ENCODE assay signal across 1 cellular context in the genomic region with DNA sequence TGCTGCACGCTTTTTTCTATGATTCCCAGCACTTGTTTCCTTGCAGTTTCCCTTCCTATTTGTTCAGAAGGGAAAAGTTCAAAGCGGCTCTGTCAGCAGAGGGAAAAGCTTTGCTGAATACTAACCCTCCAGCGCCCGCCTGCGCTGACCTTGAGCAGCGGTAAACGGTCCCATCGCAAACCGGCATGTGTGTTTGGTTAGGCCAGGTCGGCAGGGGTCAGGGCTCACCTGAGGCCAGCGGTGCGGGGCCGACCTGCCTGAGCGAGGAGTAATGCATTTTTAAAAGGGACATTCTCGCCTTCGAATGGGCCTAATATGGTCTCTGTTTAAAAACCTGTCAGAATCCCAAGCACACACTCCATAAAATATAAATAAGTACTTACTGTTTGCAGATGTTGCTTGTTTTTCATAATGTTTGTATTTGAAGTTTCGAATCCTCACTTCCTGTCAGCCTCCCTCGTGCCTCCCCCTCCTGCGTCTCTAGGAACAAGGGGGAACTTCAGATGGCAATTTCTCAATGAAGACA.
TF ChIP-seq lines count a peak whose summit lies in the region.

No MANE protein-coding gene starts in this region.

TF ChIP-seq in HepG2, 621 proteins besides CTCF, POLR2A, EP300 and RAD21 (continued from another document and continues in another):
- TF ChIP-seq ZFP37 (CRISPR knock-in tag; IDR thresholded peaks at IDR 0.05; ENCODE audit: borderline replicate concordance), result peak; percentile 89; the same call in 1 of the 2 replicates
- TF ChIP-seq NFKB2 (CRISPR knock-in tag; IDR thresholded peaks at IDR 0.05; ENCODE audit: borderline replicate concordance), result peak; percentile 96; the same call in 1 of the 2 replicates
- peak in 1 of 2 experiments; percentile 69; a peak in 2 of 4 replicates for TF ChIP-seq KLF16 (CRISPR knock-in tag; IDR thresholded peaks at IDR 0.05)
- TF ChIP-seq MED8 (CRISPR knock-in tag; IDR thresholded peaks at IDR 0.05; ENCODE audit: insufficient replicate concordance), result peak; percentile 99
- TF ChIP-seq ZNF883 (CRISPR knock-in tag; IDR thresholded peaks at IDR 0.05; ENCODE audit: not compliant biosample characterization), result no peak
- TF ChIP-seq HNF4A (CRISPR knock-in tag; IDR thresholded peaks at IDR 0.05), result peak; percentile 95
- TF ChIP-seq ZMAT3 (CRISPR knock-in tag; conservative IDR thresholded peaks at IDR 0.05), result peak; percentile 82
- TF ChIP-seq MAFF (IDR thresholded peaks at IDR 0.05; ENCODE audit: low read depth, low read length), result peak; percentile 66
- no peak for TF ChIP-seq ZNF17 (CRISPR knock-in tag; IDR thresholded peaks at IDR 0.05)
- peak; percentile 70; the same call in 1 of the 2 replicates for TF ChIP-seq LCORL (IDR thresholded peaks at IDR 0.05)
- TF ChIP-seq LCORL (CRISPR knock-in tag; IDR thresholded peaks at IDR 0.05), result peak; percentile 99
- TF ChIP-seq MIXL1 (CRISPR knock-in tag; IDR thresholded peaks at IDR 0.05), result peak; percentile 96
- peak; percentile 92 for TF ChIP-seq NFKBIZ (CRISPR knock-in tag; IDR thresholded peaks at IDR 0.05)
- TF ChIP-seq, protein P1, sequence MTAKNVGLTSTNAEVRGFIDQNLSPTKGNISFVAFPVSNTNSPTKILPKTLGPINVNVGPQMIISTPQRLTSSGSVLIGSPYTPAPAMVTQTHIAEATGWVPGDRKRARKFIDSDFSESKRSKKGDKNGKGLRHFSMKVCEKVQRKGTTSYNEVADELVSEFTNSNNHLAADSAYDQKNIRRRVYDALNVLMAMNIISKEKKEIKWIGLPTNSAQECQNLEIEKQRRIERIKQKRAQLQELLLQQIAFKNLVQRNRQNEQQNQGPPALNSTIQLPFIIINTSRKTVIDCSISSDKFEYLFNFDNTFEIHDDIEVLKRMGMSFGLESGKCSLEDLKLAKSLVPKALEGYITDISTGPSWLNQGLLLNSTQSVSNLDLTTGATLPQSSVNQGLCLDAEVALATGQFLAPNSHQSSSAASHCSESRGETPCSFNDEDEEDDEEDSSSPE (CRISPR knock-in tag; IDR thresholded peaks at IDR 0.05), result peak; percentile 69
- TF ChIP-seq, protein P2, sequence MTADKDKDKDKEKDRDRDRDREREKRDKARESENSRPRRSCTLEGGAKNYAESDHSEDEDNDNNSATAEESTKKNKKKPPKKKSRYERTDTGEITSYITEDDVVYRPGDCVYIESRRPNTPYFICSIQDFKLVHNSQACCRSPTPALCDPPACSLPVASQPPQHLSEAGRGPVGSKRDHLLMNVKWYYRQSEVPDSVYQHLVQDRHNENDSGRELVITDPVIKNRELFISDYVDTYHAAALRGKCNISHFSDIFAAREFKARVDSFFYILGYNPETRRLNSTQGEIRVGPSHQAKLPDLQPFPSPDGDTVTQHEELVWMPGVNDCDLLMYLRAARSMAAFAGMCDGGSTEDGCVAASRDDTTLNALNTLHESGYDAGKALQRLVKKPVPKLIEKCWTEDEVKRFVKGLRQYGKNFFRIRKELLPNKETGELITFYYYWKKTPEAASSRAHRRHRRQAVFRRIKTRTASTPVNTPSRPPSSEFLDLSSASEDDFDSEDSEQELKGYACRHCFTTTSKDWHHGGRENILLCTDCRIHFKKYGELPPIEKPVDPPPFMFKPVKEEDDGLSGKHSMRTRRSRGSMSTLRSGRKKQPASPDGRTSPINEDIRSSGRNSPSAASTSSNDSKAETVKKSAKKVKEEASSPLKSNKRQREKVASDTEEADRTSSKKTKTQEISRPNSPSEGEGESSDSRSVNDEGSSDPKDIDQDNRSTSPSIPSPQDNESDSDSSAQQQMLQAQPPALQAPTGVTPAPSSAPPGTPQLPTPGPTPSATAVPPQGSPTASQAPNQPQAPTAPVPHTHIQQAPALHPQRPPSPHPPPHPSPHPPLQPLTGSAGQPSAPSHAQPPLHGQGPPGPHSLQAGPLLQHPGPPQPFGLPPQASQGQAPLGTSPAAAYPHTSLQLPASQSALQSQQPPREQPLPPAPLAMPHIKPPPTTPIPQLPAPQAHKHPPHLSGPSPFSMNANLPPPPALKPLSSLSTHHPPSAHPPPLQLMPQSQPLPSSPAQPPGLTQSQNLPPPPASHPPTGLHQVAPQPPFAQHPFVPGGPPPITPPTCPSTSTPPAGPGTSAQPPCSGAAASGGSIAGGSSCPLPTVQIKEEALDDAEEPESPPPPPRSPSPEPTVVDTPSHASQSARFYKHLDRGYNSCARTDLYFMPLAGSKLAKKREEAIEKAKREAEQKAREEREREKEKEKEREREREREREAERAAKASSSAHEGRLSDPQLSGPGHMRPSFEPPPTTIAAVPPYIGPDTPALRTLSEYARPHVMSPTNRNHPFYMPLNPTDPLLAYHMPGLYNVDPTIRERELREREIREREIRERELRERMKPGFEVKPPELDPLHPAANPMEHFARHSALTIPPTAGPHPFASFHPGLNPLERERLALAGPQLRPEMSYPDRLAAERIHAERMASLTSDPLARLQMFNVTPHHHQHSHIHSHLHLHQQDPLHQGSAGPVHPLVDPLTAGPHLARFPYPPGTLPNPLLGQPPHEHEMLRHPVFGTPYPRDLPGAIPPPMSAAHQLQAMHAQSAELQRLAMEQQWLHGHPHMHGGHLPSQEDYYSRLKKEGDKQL (CRISPR knock-in tag; IDR thresholded peaks at IDR 0.05; ENCODE audit: low read depth), result peak; percentile 94
- TF ChIP-seq, protein P3, sequence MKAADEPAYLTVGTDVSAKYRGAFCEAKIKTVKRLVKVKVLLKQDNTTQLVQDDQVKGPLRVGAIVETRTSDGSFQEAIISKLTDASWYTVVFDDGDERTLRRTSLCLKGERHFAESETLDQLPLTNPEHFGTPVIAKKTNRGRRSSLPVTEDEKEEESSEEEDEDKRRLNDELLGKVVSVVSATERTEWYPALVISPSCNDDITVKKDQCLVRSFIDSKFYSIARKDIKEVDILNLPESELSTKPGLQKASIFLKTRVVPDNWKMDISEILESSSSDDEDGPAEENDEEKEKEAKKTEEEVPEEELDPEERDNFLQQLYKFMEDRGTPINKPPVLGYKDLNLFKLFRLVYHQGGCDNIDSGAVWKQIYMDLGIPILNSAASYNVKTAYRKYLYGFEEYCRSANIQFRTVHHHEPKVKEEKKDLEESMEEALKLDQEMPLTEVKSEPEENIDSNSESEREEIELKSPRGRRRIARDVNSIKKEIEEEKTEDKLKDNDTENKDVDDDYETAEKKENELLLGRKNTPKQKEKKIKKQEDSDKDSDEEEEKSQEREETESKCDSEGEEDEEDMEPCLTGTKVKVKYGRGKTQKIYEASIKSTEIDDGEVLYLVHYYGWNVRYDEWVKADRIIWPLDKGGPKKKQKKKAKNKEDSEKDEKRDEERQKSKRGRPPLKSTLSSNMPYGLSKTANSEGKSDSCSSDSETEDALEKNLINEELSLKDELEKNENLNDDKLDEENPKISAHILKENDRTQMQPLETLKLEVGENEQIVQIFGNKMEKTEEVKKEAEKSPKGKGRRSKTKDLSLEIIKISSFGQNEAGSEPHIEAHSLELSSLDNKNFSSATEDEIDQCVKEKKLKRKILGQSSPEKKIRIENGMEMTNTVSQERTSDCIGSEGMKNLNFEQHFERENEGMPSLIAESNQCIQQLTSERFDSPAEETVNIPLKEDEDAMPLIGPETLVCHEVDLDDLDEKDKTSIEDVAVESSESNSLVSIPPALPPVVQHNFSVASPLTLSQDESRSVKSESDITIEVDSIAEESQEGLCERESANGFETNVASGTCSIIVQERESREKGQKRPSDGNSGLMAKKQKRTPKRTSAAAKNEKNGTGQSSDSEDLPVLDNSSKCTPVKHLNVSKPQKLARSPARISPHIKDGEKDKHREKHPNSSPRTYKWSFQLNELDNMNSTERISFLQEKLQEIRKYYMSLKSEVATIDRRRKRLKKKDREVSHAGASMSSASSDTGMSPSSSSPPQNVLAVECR (CRISPR knock-in tag; IDR thresholded peaks at IDR 0.05; ENCODE audit: borderline replicate concordance), result peak; percentile 81; the same call in 1 of the 2 replicates
- no peak for TF ChIP-seq FIP1L1 (IDR thresholded peaks at IDR 0.05; ENCODE audit: borderline replicate concordance, insufficient read depth, low read depth, low read length)
- TF ChIP-seq, protein P4, sequence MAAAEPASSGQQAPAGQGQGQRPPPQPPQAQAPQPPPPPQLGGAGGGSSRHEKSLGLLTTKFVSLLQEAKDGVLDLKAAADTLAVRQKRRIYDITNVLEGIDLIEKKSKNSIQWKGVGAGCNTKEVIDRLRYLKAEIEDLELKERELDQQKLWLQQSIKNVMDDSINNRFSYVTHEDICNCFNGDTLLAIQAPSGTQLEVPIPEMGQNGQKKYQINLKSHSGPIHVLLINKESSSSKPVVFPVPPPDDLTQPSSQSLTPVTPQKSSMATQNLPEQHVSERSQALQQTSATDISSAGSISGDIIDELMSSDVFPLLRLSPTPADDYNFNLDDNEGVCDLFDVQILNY (CRISPR knock-in tag; conservative IDR thresholded peaks at IDR 0.05), result no peak
- peak; percentile 79 for TF ChIP-seq SIX1 (CRISPR knock-in tag; IDR thresholded peaks at IDR 0.05; ENCODE audit: borderline replicate concordance)
- no peak for TF ChIP-seq ZNF678 (CRISPR knock-in tag; IDR thresholded peaks at IDR 0.05)
- TF ChIP-seq ZNF232 (CRISPR knock-in tag; IDR thresholded peaks at IDR 0.05; ENCODE audit: borderline replicate concordance), result peak; percentile 97
- TF ChIP-seq ONECUT2 (CRISPR knock-in tag; IDR thresholded peaks at IDR 0.05), result peak; percentile 76
- no peak for TF ChIP-seq MBNL3 (CRISPR knock-in tag; conservative IDR thresholded peaks at IDR 0.05)
- TF ChIP-seq, protein P5, sequence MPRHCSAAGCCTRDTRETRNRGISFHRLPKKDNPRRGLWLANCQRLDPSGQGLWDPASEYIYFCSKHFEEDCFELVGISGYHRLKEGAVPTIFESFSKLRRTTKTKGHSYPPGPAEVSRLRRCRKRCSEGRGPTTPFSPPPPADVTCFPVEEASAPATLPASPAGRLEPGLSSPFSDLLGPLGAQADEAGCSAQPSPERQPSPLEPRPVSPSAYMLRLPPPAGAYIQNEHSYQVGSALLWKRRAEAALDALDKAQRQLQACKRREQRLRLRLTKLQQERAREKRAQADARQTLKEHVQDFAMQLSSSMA (CRISPR knock-in tag; IDR thresholded peaks at IDR 0.05), result peak; percentile 70; the same call in 1 of the 2 replicates
- TF ChIP-seq, protein P6, sequence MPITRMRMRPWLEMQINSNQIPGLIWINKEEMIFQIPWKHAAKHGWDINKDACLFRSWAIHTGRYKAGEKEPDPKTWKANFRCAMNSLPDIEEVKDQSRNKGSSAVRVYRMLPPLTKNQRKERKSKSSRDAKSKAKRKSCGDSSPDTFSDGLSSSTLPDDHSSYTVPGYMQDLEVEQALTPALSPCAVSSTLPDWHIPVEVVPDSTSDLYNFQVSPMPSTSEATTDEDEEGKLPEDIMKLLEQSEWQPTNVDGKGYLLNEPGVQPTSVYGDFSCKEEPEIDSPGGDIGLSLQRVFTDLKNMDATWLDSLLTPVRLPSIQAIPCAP (CRISPR knock-in tag; IDR thresholded peaks at IDR 0.05; ENCODE audit: low read depth), result no peak
- TF ChIP-seq ZNF333 (CRISPR knock-in tag; IDR thresholded peaks at IDR 0.05; ENCODE audit: borderline replicate concordance), result no peak
- peak; percentile 92 for TF ChIP-seq PHF21A (CRISPR knock-in tag; IDR thresholded peaks at IDR 0.05)
- TF ChIP-seq DR1 (CRISPR knock-in tag; IDR thresholded peaks at IDR 0.05), result no peak; the same call in 1 of the 2 replicates
- TF ChIP-seq ATM (IDR thresholded peaks at IDR 0.05; ENCODE audit: borderline replicate concordance), result no peak
- TF ChIP-seq ZNF556 (CRISPR knock-in tag; IDR thresholded peaks at IDR 0.05; ENCODE audit: borderline replicate concordance), result peak; percentile 93; the same call in 1 of the 2 replicates
- TF ChIP-seq HNF4G (IDR thresholded peaks at IDR 0.05; ENCODE audit: borderline replicate concordance, low read depth, low read length), result peak; percentile 84
- TF ChIP-seq HNF4G (CRISPR knock-in tag; IDR thresholded peaks at IDR 0.05; ENCODE audit: borderline replicate concordance, low read depth), result peak; percentile 66; the same call in 1 of the 2 replicates
- TF ChIP-seq ZNF569 (CRISPR knock-in tag; IDR thresholded peaks at IDR 0.05; ENCODE audit: borderline replicate concordance), result no peak
- TF ChIP-seq ZNF138 (CRISPR knock-in tag; IDR thresholded peaks at IDR 0.05; ENCODE audit: low read depth), result 0 out of 2 replicates have a peak, but pooled peaks have one; percentile 60
- TF ChIP-seq NFYC (CRISPR knock-in tag; IDR thresholded peaks at IDR 0.05), result no peak; the same call in 1 of the 2 replicates
- TF ChIP-seq TEAD2 (CRISPR knock-in tag; IDR thresholded peaks at IDR 0.05), result no peak
- peak; percentile 28; the same call in 1 of the 2 replicates for TF ChIP-seq NFYB (CRISPR knock-in tag; IDR thresholded peaks at IDR 0.05)
- TF ChIP-seq KMT2B (CRISPR knock-in tag; IDR thresholded peaks at IDR 0.05), result peak; percentile 43; the same call in 1 of the 2 replicates
- TF ChIP-seq KDM3A (CRISPR knock-in tag; IDR thresholded peaks at IDR 0.05; ENCODE audit: low read depth), result peak; percentile 96
- TF ChIP-seq, protein P7, sequence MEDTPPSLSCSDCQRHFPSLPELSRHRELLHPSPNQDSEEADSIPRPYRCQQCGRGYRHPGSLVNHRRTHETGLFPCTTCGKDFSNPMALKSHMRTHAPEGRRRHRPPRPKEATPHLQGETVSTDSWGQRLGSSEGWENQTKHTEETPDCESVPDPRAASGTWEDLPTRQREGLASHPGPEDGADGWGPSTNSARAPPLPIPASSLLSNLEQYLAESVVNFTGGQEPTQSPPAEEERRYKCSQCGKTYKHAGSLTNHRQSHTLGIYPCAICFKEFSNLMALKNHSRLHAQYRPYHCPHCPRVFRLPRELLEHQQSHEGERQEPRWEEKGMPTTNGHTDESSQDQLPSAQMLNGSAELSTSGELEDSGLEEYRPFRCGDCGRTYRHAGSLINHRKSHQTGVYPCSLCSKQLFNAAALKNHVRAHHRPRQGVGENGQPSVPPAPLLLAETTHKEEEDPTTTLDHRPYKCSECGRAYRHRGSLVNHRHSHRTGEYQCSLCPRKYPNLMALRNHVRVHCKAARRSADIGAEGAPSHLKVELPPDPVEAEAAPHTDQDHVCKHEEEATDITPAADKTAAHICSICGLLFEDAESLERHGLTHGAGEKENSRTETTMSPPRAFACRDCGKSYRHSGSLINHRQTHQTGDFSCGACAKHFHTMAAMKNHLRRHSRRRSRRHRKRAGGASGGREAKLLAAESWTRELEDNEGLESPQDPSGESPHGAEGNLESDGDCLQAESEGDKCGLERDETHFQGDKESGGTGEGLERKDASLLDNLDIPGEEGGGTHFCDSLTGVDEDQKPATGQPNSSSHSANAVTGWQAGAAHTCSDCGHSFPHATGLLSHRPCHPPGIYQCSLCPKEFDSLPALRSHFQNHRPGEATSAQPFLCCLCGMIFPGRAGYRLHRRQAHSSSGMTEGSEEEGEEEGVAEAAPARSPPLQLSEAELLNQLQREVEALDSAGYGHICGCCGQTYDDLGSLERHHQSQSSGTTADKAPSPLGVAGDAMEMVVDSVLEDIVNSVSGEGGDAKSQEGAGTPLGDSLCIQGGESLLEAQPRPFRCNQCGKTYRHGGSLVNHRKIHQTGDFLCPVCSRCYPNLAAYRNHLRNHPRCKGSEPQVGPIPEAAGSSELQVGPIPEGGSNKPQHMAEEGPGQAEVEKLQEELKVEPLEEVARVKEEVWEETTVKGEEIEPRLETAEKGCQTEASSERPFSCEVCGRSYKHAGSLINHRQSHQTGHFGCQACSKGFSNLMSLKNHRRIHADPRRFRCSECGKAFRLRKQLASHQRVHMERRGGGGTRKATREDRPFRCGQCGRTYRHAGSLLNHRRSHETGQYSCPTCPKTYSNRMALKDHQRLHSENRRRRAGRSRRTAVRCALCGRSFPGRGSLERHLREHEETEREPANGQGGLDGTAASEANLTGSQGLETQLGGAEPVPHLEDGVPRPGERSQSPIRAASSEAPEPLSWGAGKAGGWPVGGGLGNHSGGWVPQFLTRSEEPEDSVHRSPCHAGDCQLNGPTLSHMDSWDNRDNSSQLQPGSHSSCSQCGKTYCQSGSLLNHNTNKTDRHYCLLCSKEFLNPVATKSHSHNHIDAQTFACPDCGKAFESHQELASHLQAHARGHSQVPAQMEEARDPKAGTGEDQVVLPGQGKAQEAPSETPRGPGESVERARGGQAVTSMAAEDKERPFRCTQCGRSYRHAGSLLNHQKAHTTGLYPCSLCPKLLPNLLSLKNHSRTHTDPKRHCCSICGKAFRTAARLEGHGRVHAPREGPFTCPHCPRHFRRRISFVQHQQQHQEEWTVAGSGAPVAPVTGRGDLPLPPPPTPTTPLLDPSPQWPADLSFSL (CRISPR knock-in tag; IDR thresholded peaks at IDR 0.05), result no peak; the same call in 1 of the 2 replicates
